In the genomic region with DNA sequence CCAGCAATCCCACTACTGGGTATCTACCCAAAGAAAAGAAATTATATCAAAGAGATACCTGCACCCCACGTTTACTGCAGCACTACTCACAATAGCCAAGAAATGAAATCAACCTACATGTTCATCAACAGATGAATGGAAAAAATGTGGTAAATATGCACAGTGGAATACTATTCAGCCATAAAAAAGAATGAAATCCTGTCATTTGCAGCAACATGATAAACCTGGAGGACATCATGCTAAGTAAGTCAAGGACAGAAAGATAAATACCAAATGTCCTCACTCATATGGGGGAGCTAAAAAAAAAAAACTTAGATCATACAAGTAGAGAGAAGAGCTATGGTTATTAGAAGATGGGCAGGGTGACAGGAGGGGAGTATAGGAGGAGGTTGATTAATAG, we compare ENCODE assay signal across 25 cellular contexts. TPM values are rescaled to one million over a fixed set of nuclear protein-coding genes. Genes with fewer than 3 reads are reported as not detected.
DNase-seq lines count a peak whose midpoint lies in the region; ATAC-seq and TF ChIP-seq lines count a peak whose summit lies in the region.
"Had no signal": no experiment of that assay in that cellular context is flagged by ENCODE, and none has a peak within 500 bp of the region (broad histone marks: within the 10 kb centered on the region; RNA-seq: fewer than 3 reads in every experiment).

No MANE protein-coding gene starts in this region.

- ATAC-seq in activated T-cell treated with anti-CD3 and anti-CD28 coated beads, Interleukin-2, amount 50 U/mL, for 72 hours (replicated peaks in 1 of 2) = no peak

- intact Hi-C loops in activated T-helper 1 cell treated with anti-CD3 and anti-CD28 coated beads, Interleukin-12 subunit alpha, Interleukin-12 subunit beta, Interleukin-2, Interleukin-4 antibody, amounts not matched to agents 30 ng/mL and 10 ng/mL and 1 ng/mL, durations not matched to agents 14 hours and 24 hours and 36 hours (cut with micrococcal nuclease) = no loop called here
- intact Hi-C loops in activated T-helper 2 cell treated with anti-CD3 and anti-CD28 coated beads, Interferon-gamma antibody, Interleukin-2, Interleukin-4, amounts not matched to agents 10 μg/mL and 5 μg/mL and 100 μg/mL, durations not matched to agents 14 hours and 24 hours and 36 hours (cut with micrococcal nuclease) = no loop called here

- H3K4me1 ChIP-seq in HEK293 (ENCODE audit: control insufficient read depth, insufficient read depth, low read length) = no peaks in the 10 kb centered on the region
- H3K4me1 ChIP-seq: BE2C had no signal

- H3K4me1 Mint-ChIP-seq in activated T-cell treated with anti-CD3 and anti-CD28 coated beads, Interleukin-2, amount 50 U/mL, for 72 hours (ENCODE audit: low read depth) = peaks cover 22% of the 10 kb centered on the region
- H3K4me1 Mint-ChIP-seq in activated T-helper 1 cell treated with anti-CD3 and anti-CD28 coated beads, Interleukin-12 subunit alpha, Interleukin-12 subunit beta, Interleukin-2, Interleukin-4 antibody, amounts not matched to agents 30 ng/mL and 10 ng/mL and 1 ng/mL, durations not matched to agents 14 hours and 24 hours and 36 hours (ENCODE audit: low read depth) = peaks cover 20% of the 10 kb centered on the region
- no peaks in the 10 kb centered on the region for H3K4me1 Mint-ChIP-seq in endothelial cell (ENCODE audit: unreplicated experiment)
- H3K4me1 Mint-ChIP-seq in activated T-helper 2 cell treated with anti-CD3 and anti-CD28 coated beads, Interferon-gamma antibody, Interleukin-2, Interleukin-4, amounts not matched to agents 10 μg/mL and 5 μg/mL and 100 μg/mL, durations not matched to agents 14 hours and 24 hours and 36 hours (ENCODE audit: low read depth) = peaks cover 8% of the 10 kb centered on the region

- no peak overlapping the region for H3K4me3 ChIP-seq in HEK293 (ENCODE audit: low read depth, low read length)
- H3K4me3 ChIP-seq: BLaER1 had no signal

- POLR2A ChIA-PET in HEK293 (lab: Yijun Ruan, JAX) = no interaction called here

- no peaks in the 10 kb centered on the region for H3K9me3 Mint-ChIP-seq in activated T-cell treated with anti-CD3 and anti-CD28 coated beads, Interleukin-2, amount 50 U/mL, for 72 hours
- no peaks in the 10 kb centered on the region for H3K9me3 Mint-ChIP-seq in activated T-helper 1 cell treated with anti-CD3 and anti-CD28 coated beads, Interleukin-12 subunit alpha, Interleukin-12 subunit beta, Interleukin-2, Interleukin-4 antibody, amounts not matched to agents 30 ng/mL and 10 ng/mL and 1 ng/mL, durations not matched to agents 14 hours and 24 hours and 36 hours
- no peaks in the 10 kb centered on the region for H3K9me3 Mint-ChIP-seq in endothelial cell (ENCODE audit: unreplicated experiment)
- H3K9me3 Mint-ChIP-seq in activated T-helper 2 cell treated with anti-CD3 and anti-CD28 coated beads, Interferon-gamma antibody, Interleukin-2, Interleukin-4, amounts not matched to agents 10 μg/mL and 5 μg/mL and 100 μg/mL, durations not matched to agents 14 hours and 24 hours and 36 hours = no peaks in the 10 kb centered on the region
- H3K9me3 Mint-ChIP-seq: CD14-positive monocyte; CD4-positive, alpha-beta memory T cell; CD4-positive, CD25-positive, alpha-beta regulatory T cell; CD8-positive, alpha-beta memory T cell had no signal

- CTCF ChIA-PET in HEK293 (lab: Yijun Ruan, JAX) = no interaction called here

- no peaks in the 10 kb centered on the region for H3K9me3 ChIP-seq in HEK293 (ENCODE audit: control insufficient read depth, insufficient read depth, low read depth, low read length)
- H3K9me3 ChIP-seq: BE2C, BLaER1 had no signal

- no peak for TF ChIP-seq CTCF in HEK293 (tag by site-specific recombination; IDR thresholded peaks at IDR 0.05)
- no peak for TF ChIP-seq CTCF in endothelial cell (IDR thresholded peaks at IDR 0.05; ENCODE audit: unreplicated experiment)

- no peak for DNase-seq in activated T-cell treated with anti-CD3 and anti-CD28 coated beads, Interleukin-2, amount 50 U/mL, for 72 hours
- no peak for DNase-seq in activated T-cell treated with anti-CD3 and anti-CD28 coated beads, Interleukin-2, amount 50 U/mL, for 48 hours
- no peak for DNase-seq in activated T-helper 1 cell treated with anti-CD3 and anti-CD28 coated beads, Interleukin-12 subunit alpha, Interleukin-12 subunit beta, Interleukin-2, Interleukin-4 antibody, amounts not matched to agents 30 ng/mL and 10 ng/mL and 1 ng/mL, durations not matched to agents 14 hours and 24 hours and 36 hours (ENCODE audit: low spot score)
- no peak for DNase-seq in endothelial cell (ENCODE audit: low spot score)
- no peak for DNase-seq in activated T-helper 2 cell treated with anti-CD3 and anti-CD28 coated beads, Interferon-gamma antibody, Interleukin-2, Interleukin-4, amounts not matched to agents 10 μg/mL and 5 μg/mL and 100 μg/mL, durations not matched to agents 14 hours and 24 hours and 36 hours (ENCODE audit: low spot score)
- DNase-seq in hepatic stellate cell (ENCODE audit: low spot score) = no peak
- DNase-seq in amniotic stem cell (lab: John Stamatoyannopoulos, UW) = no peak
- DNase-seq: 8988T; ACHN; BE2C; C1 segment of cervical spinal cord; CD4-positive, alpha-beta memory T cell; CD4-positive, CD25-positive, alpha-beta regulatory T cell; CD8-positive, alpha-beta memory T cell; COR-L47; DMS 273 treated with DMSO at 0.1 percent for 48 hours; DMS153; DMS53; DMS79; DND-41; EL; GDM1 had no signal

- H3K27me3 Mint-ChIP-seq in activated T-cell treated with anti-CD3 and anti-CD28 coated beads, Interleukin-2, amount 50 U/mL, for 72 hours (ENCODE audit: low read depth) = no peaks in the 10 kb centered on the region
- H3K27me3 Mint-ChIP-seq in activated T-helper 1 cell treated with anti-CD3 and anti-CD28 coated beads, Interleukin-12 subunit alpha, Interleukin-12 subunit beta, Interleukin-2, Interleukin-4 antibody, amounts not matched to agents 30 ng/mL and 10 ng/mL and 1 ng/mL, durations not matched to agents 14 hours and 24 hours and 36 hours (ENCODE audit: insufficient read depth) = no peaks in the 10 kb centered on the region
- H3K27me3 Mint-ChIP-seq in endothelial cell (ENCODE audit: unreplicated experiment) = peaks cover 3% of the 10 kb centered on the region
- no peaks in the 10 kb centered on the region for H3K27me3 Mint-ChIP-seq in activated T-helper 2 cell treated with anti-CD3 and anti-CD28 coated beads, Interferon-gamma antibody, Interleukin-2, Interleukin-4, amounts not matched to agents 10 μg/mL and 5 μg/mL and 100 μg/mL, durations not matched to agents 14 hours and 24 hours and 36 hours (ENCODE audit: low read depth)
- H3K27me3 Mint-ChIP-seq: CD4-positive, alpha-beta memory T cell; CD4-positive, CD25-positive, alpha-beta regulatory T cell; CD8-positive, alpha-beta memory T cell had no signal

- H3K27ac ChIP-seq in HEK293 (ENCODE audit: extremely low read depth, low read depth, low read length) = no peak overlapping the region
- H3K27ac ChIP-seq: BLaER1 had no signal

- H3K36me3 Mint-ChIP-seq in activated T-cell treated with anti-CD3 and anti-CD28 coated beads, Interleukin-2, amount 50 U/mL, for 72 hours (ENCODE audit: insufficient read depth in 2 of 2) = peaks cover 9 to 40% of the 10 kb centered on the region in 2 donors
- H3K36me3 Mint-ChIP-seq in activated T-helper 1 cell treated with anti-CD3 and anti-CD28 coated beads, Interleukin-12 subunit alpha, Interleukin-12 subunit beta, Interleukin-2, Interleukin-4 antibody, amounts not matched to agents 30 ng/mL and 10 ng/mL and 1 ng/mL, durations not matched to agents 14 hours and 24 hours and 36 hours (ENCODE audit: low read depth) = peaks cover 54% of the 10 kb centered on the region
- peaks cover 28% of the 10 kb centered on the region for H3K36me3 Mint-ChIP-seq in endothelial cell (ENCODE audit: low read depth, unreplicated experiment)
- peaks cover 73% of the 10 kb centered on the region for H3K36me3 Mint-ChIP-seq in activated T-helper 2 cell treated with anti-CD3 and anti-CD28 coated beads, Interferon-gamma antibody, Interleukin-2, Interleukin-4, amounts not matched to agents 10 μg/mL and 5 μg/mL and 100 μg/mL, durations not matched to agents 14 hours and 24 hours and 36 hours (ENCODE audit: low read depth)

- peak overlapping the region; percentile 85 for H3K27ac Mint-ChIP-seq in activated T-cell treated with anti-CD3 and anti-CD28 coated beads, Interleukin-2, amount 50 U/mL, for 72 hours
- peak overlapping the region; percentile 0 for H3K27ac Mint-ChIP-seq in activated T-helper 1 cell treated with anti-CD3 and anti-CD28 coated beads, Interleukin-12 subunit alpha, Interleukin-12 subunit beta, Interleukin-2, Interleukin-4 antibody, amounts not matched to agents 30 ng/mL and 10 ng/mL and 1 ng/mL, durations not matched to agents 14 hours and 24 hours and 36 hours
- H3K27ac Mint-ChIP-seq in endothelial cell (ENCODE audit: unreplicated experiment) = no peak overlapping the region
- no peak overlapping the region for H3K27ac Mint-ChIP-seq in activated T-helper 2 cell treated with anti-CD3 and anti-CD28 coated beads, Interferon-gamma antibody, Interleukin-2, Interleukin-4, amounts not matched to agents 10 μg/mL and 5 μg/mL and 100 μg/mL, durations not matched to agents 14 hours and 24 hours and 36 hours
- H3K27ac Mint-ChIP-seq: CD14-positive monocyte had no signal

- H3K36me3 ChIP-seq in HEK293 (ENCODE audit: control insufficient read depth in 2 of 2, insufficient read depth in 1 of 2, low read length in 2 of 2) = peaks cover 12 to 82% of the 10 kb centered on the region in 2 experiments

- H3K4me3 Mint-ChIP-seq in activated T-cell treated with anti-CD3 and anti-CD28 coated beads, Interleukin-2, amount 50 U/mL, for 72 hours = no peak overlapping the region
- H3K4me3 Mint-ChIP-seq in activated T-helper 1 cell treated with anti-CD3 and anti-CD28 coated beads, Interleukin-12 subunit alpha, Interleukin-12 subunit beta, Interleukin-2, Interleukin-4 antibody, amounts not matched to agents 30 ng/mL and 10 ng/mL and 1 ng/mL, durations not matched to agents 14 hours and 24 hours and 36 hours = no peak overlapping the region
- peak overlapping the region; percentile 72 for H3K4me3 Mint-ChIP-seq in endothelial cell (ENCODE audit: unreplicated experiment)
- no peak overlapping the region for H3K4me3 Mint-ChIP-seq in activated T-helper 2 cell treated with anti-CD3 and anti-CD28 coated beads, Interferon-gamma antibody, Interleukin-2, Interleukin-4, amounts not matched to agents 10 μg/mL and 5 μg/mL and 100 μg/mL, durations not matched to agents 14 hours and 24 hours and 36 hours (ENCODE audit: low read depth)
- H3K4me3 Mint-ChIP-seq: CD14-positive monocyte; CD4-positive, alpha-beta memory T cell; CD8-positive, alpha-beta memory T cell had no signal

RNA-seq across cellular contexts. Expression of a gene that starts 9.1 kb away (rescaled TPM):
- 10 to 100 TPM; 26.8 to 31.9 TPM for total RNA-seq in activated T-cell treated with anti-CD3 and anti-CD28 coated beads, Interleukin-2, amount 50 U/mL, for 72 hours
- total RNA-seq in activated T-helper 1 cell treated with anti-CD3 and anti-CD28 coated beads, Interleukin-12 subunit alpha, Interleukin-12 subunit beta, Interleukin-2, Interleukin-4 antibody, amounts not matched to agents 30 ng/mL and 10 ng/mL and 1 ng/mL, durations not matched to agents 14 hours and 24 hours and 36 hours = 29.0 and 31.9 TPM in 2 replicates
- total RNA-seq in endothelial cell (ENCODE audit: unreplicated experiment) = 13.0 TPM
- 27.5 and 29.6 TPM in 2 replicates for total RNA-seq in activated T-helper 2 cell treated with anti-CD3 and anti-CD28 coated beads, Interferon-gamma antibody, Interleukin-2, Interleukin-4, amounts not matched to agents 10 μg/mL and 5 μg/mL and 100 μg/mL, durations not matched to agents 14 hours and 24 hours and 36 hours

RNA-seq across cellular contexts. Expression of a gene that starts 18.7 kb away (rescaled TPM):
- 1,000 to 10,000 TPM; 1,492 to 1,529 TPM for total RNA-seq in activated T-cell treated with anti-CD3 and anti-CD28 coated beads, Interleukin-2, amount 50 U/mL, for 72 hours
- 1,454 and 1,462 TPM in 2 replicates for total RNA-seq in activated T-helper 1 cell treated with anti-CD3 and anti-CD28 coated beads, Interleukin-12 subunit alpha, Interleukin-12 subunit beta, Interleukin-2, Interleukin-4 antibody, amounts not matched to agents 30 ng/mL and 10 ng/mL and 1 ng/mL, durations not matched to agents 14 hours and 24 hours and 36 hours
- 1,216 TPM for total RNA-seq in endothelial cell (ENCODE audit: unreplicated experiment)
- 1,565 and 1,599 TPM in 2 replicates for total RNA-seq in activated T-helper 2 cell treated with anti-CD3 and anti-CD28 coated beads, Interferon-gamma antibody, Interleukin-2, Interleukin-4, amounts not matched to agents 10 μg/mL and 5 μg/mL and 100 μg/mL, durations not matched to agents 14 hours and 24 hours and 36 hours

RNA-seq across cellular contexts. Expression of a gene that starts 56.6 kb away (rescaled TPM):
- 10 to 100 TPM; 19.2 to 23.5 TPM for total RNA-seq in activated T-cell treated with anti-CD3 and anti-CD28 coated beads, Interleukin-2, amount 50 U/mL, for 72 hours
- 20.2 and 20.6 TPM in 2 replicates for total RNA-seq in activated T-helper 1 cell treated with anti-CD3 and anti-CD28 coated beads, Interleukin-12 subunit alpha, Interleukin-12 subunit beta, Interleukin-2, Interleukin-4 antibody, amounts not matched to agents 30 ng/mL and 10 ng/mL and 1 ng/mL, durations not matched to agents 14 hours and 24 hours and 36 hours
- total RNA-seq in endothelial cell (ENCODE audit: unreplicated experiment) = 7.2 TPM
- total RNA-seq in activated T-helper 2 cell treated with anti-CD3 and anti-CD28 coated beads, Interferon-gamma antibody, Interleukin-2, Interleukin-4, amounts not matched to agents 10 μg/mL and 5 μg/mL and 100 μg/mL, durations not matched to agents 14 hours and 24 hours and 36 hours = 26.0 and 26.1 TPM in 2 replicates

Comparison
In these comparisons a context has a peak if more than half of its experiments do, and no peak if none do; other contexts are left out.
1. H3K27ac Mint-ChIP-seq: peak in activated T-cell treated with anti-CD3 and anti-CD28 coated beads, Interleukin-2, amount 50 U/mL, for 72 hours (single experiment) and activated T-helper 1 cell treated with anti-CD3 and anti-CD28 coated beads, Interleukin-12 subunit alpha, Interleukin-12 subunit beta, Interleukin-2, Interleukin-4 antibody, amounts not matched to agents 30 ng/mL and 10 ng/mL and 1 ng/mL, durations not matched to agents 14 hours and 24 hours and 36 hours (single experiment); none in endothelial cell (single experiment) and activated T-helper 2 cell treated with anti-CD3 and anti-CD28 coated beads, Interferon-gamma antibody, Interleukin-2, Interleukin-4, amounts not matched to agents 10 μg/mL and 5 μg/mL and 100 μg/mL, durations not matched to agents 14 hours and 24 hours and 36 hours (single experiment).